Comparison of ENCODE assay signal across 8 cellular contexts in genomic region chr2:233082222-233082933, GRCh38. TPM values are rescaled to one million over a fixed set of nuclear protein-coding genes. Genes with fewer than 3 reads are reported as not detected.
A peak's percentile ranks its signal among the peaks of the same experiment; 100 is the strongest.
DNase-seq lines count a peak whose midpoint lies in the region; ATAC-seq, FAIRE-seq and TF ChIP-seq lines count a peak whose summit lies in the region.

No MANE protein-coding gene starts in this region.

- H2AFZ ChIP-seq in GM12878 (ENCODE audit: control insufficient read depth, low read depth, low read length), result no peak overlapping the region

- H3K9me3 ChIP-seq in GM12878 (replicated peaks; ENCODE audit: control insufficient read depth, insufficient read depth, low read length) (no peaks in the 10 kb centered on the region), upper lobe of right lung (no peaks in the 10 kb centered on the region)

- peak; percentile 50; the same call in 1 of the 2 replicates for TF ChIP-seq POLR2A in GM12878 (IDR thresholded peaks at IDR 0.05; ENCODE audit: low read depth, low read length)

- no peak for TF ChIP-seq RAD21 in GM12878 (IDR thresholded peaks at IDR 0.05; ENCODE audit: insufficient read depth, low read depth, low read length)

- in situ Hi-C loops in GM12878 (cut with MboI), result no loop called here

- intact Hi-C loops in GM12878 (cut with micrococcal nuclease; ENCODE audit: unreplicated experiment) (loop anchor here (1.0 to 5.0 kb wide), 5 partner anchors 18 to 170 kb away; partner anchors contain the start of gene ATG16L1), upper lobe of right lung (cut with DNase I) (no loop called here)

- TF ChIP-seq EP300 in GM12878 (IDR thresholded peaks at IDR 0.05; ENCODE audit: borderline replicate concordance in 1 of 2, control insufficient read depth in 1 of 2, low read depth in 2 of 2, low read length in 2 of 2), result peak; percentile 95 to 99

- POLR2A ChIA-PET in GM12878 (lab: Charles Lee), result interaction anchor here (0.6 to 11.9 kb wide), 16 partner anchors 8 to 341 kb away, joined by 3 to 271 read pairs (median 5); partner anchors contain the start of gene INPP5D

- peaks cover 15 to 28% of the 10 kb centered on the region in 2 experiments for H3K36me3 ChIP-seq in GM12878 (ENCODE audit: control insufficient read depth in 2 of 2, insufficient read depth in 2 of 2, low read length in 1 of 2)
- H3K36me3 ChIP-seq in upper lobe of right lung, result no peaks in the 10 kb centered on the region

- no peaks in the 10 kb centered on the region for H3K27me3 ChIP-seq in GM12878 (replicated peaks in 1 of 2; ENCODE audit: control insufficient read depth in 2 of 2, insufficient read depth in 2 of 2, low read length in 1 of 2)
- no peaks in the 10 kb centered on the region for H3K27me3 ChIP-seq in upper lobe of right lung

- SMC1A ChIA-PET in GM12878 (lab: Charles Lee; ENCODE audit: uncharacterized antibody, unreplicated experiment), result interaction anchor here (0.7 to 17.9 kb wide), 18 partner anchors 9 to 172 kb away, joined by 3 to 351 read pairs (median 5); partner anchors contain the start of gene INPP5D

- H3K4me1 ChIP-seq in GM12878 (ENCODE audit: control insufficient read depth, insufficient read depth, low read length), result peaks cover 90% of the 10 kb centered on the region
- peaks cover 51% of the 10 kb centered on the region for H3K4me1 ChIP-seq in upper lobe of right lung

- BruUV-seq in GM12878 (replicated peaks; lab: Mats Ljungman, UMichigan), result TSS peak; percentile 0

- peak overlapping the region; percentile 100 for H3K27ac ChIP-seq in GM12878 (ENCODE audit: control insufficient read depth, insufficient read depth)
- H3K27ac ChIP-seq in upper lobe of right lung, result peak overlapping the region; percentile 85

- no peaks in the 10 kb centered on the region for H4K20me1 ChIP-seq in GM12878 (ENCODE audit: control insufficient read depth, insufficient read depth)

- WGBS in GM12878 (ENCODE audit: insufficient coverage, insufficient replicate concordance, low lambda C conversion rate, missing lambda C conversion rate), result under 1% methylated on average over 11 of the region's 11 CpGs

- RAD21 ChIA-PET in GM12878 (lab: Charles Lee; ENCODE audit: unreplicated experiment), result interaction anchor here (0.8 to 15.1 kb wide), 15 partner anchors 10 to 170 kb away, joined by 3 to 361 read pairs (median 8); partner anchors contain the start of gene INPP5D

- no peak for TF ChIP-seq CTCF in GM12864 (IDR thresholded peaks at IDR 0.05; ENCODE audit: low read depth, low read length, missing control alignments)
- no peak for TF ChIP-seq CTCF in GM20000 (IDR thresholded peaks at IDR 0.05; ENCODE audit: extremely low read depth, missing control alignments)
- TF ChIP-seq CTCF in GM12878 (IDR thresholded peaks at IDR 0.05 in 2 of 3, conservative IDR thresholded peaks at IDR 0.05 in 1 of 3; ENCODE audit: control insufficient read depth in 2 of 3, extremely low read depth in 1 of 3, insufficient read depth in 1 of 3, low read depth in 3 of 3, low read length in 3 of 3), result 0 out of 6 replicates have a peak, but pooled peaks of 1 of the 3 experiments have one; percentile 1
- TF ChIP-seq CTCF in upper lobe of right lung (IDR thresholded peaks at IDR 0.05), result no peak

- CTCF ChIA-PET in GM12878 (lab: Yijun Ruan, JAX), result interaction anchor here (0.6 to 5.8 kb wide), 11 partner anchors 9 to 170 kb away, joined by 3 to 68 read pairs (median 4); partner anchors contain the start of gene INPP5D

- H3K4me2 ChIP-seq in GM12878 (ENCODE audit: control insufficient read depth, insufficient read depth), result peak overlapping the region; percentile 95

- peak overlapping the region; percentile 45 for H3K4me3 ChIP-seq in GM12864 (ENCODE audit: low read depth, low read length)
- peak overlapping the region; percentile 50 for H3K4me3 ChIP-seq in GM12878
- H3K4me3 ChIP-seq in upper lobe of right lung, result no peak overlapping the region

- ATAC-seq in HG03521 (IDR thresholded peaks at IDR 0.05; ENCODE audit: unreplicated experiment), result peak; percentile 33
- ATAC-seq in GM12878, result peak; percentile 58
- ATAC-seq in upper lobe of right lung, result no peak

- H3K79me2 ChIP-seq in GM12878 (ENCODE audit: control insufficient read depth, insufficient read depth, low read length), result peaks cover 71% of the 10 kb centered on the region

- DNase-seq in GM12864 (ENCODE audit: low read depth) (peak; percentile 89), GM20000 (ENCODE audit: low spot score) (peak; percentile 77), GM12878 (ENCODE audit: low read depth, low spot score) (peak; percentile 95), upper lobe of right lung (peak; percentile 15), NCI-H2196 treated with DMSO at 0.1 percent for 48 hours (lab: John Stamatoyannopoulos, UW; ENCODE audit: unreplicated experiment) (no peak), NCI-H146 (lab: John Stamatoyannopoulos, UW) (no peak), GOT3 (lab: John Stamatoyannopoulos, UW) (no peak)

- peak overlapping the region; percentile 92 for H3K9ac ChIP-seq in GM12878 (ENCODE audit: control insufficient read depth, insufficient read depth, low read length)

- peak; percentile 66 for FAIRE-seq in GM12878 (lab: Jason Lieb, UNC)

TF ChIP-seq in GM12878, 131 proteins besides CTCF, POLR2A, EP300 and RAD21 (continues in another document):
- no peak for TF ChIP-seq KAT2A (conservative IDR thresholded peaks at IDR 0.05; ENCODE audit: control insufficient read depth, low read depth, low read length)
- no peak for TF ChIP-seq CEBPZ (IDR thresholded peaks at IDR 0.05; ENCODE audit: low read depth, low read length)
- TF ChIP-seq TBL1XR1 (IDR thresholded peaks at IDR 0.05; ENCODE audit: low read depth, low read length), result peak; percentile 92
- no peak for TF ChIP-seq EZH2 (IDR thresholded peaks at IDR 0.05; ENCODE audit: borderline replicate concordance, control insufficient read depth, low read depth, low read length)
- TF ChIP-seq YBX1 (IDR thresholded peaks at IDR 0.05), result no peak
- peak; percentile 93 for TF ChIP-seq EED (IDR thresholded peaks at IDR 0.05; ENCODE audit: low read depth)
- TF ChIP-seq DPF2 (IDR thresholded peaks at IDR 0.05), result peak; percentile 98
- TF ChIP-seq CBX5 (IDR thresholded peaks at IDR 0.05; ENCODE audit: low read depth), result no peak

RNA-seq across cellular contexts. Expression of gene INPP5D, which starts 22.2 kb away (rescaled TPM):
- 345 and 366 TPM in 2 replicates for total RNA-seq in GM12878 (2013; cell fraction: nucleolus; rRNA removed)
- total RNA-seq in GM12878 (2014; rRNA removed) (66.2 and 89.5 TPM in 2 replicates), GM12878 (2014; rRNA removed; fragmentation: Illumina TruSeq; extraction: Trizol) (64.9 and 74.6 TPM in 2 replicates), GM12878 (2021) (126 and 139 TPM in 2 replicates), upper lobe of right lung (33.3 TPM)
- 51.0 TPM for polyA plus RNA-seq in GM12878 (2011; ENCODE audit: low read depth)
- polyA plus RNA-seq in GM12878 (2011; rRNA removed) (24.3 and 43.0 TPM in 2 replicates), GM12878 (2014; fragmentation: Illumina TruSeq; extraction: Trizol) (78.1 and 101 TPM in 2 replicates), GM12878 (2014; fragmentation: Nextera tagmentation; extraction: Ambion mirVana) (10 to 100 TPM; 11.8 to 19.4 TPM), GM12878 (2014; rRNA removed) (88.1 and 102 TPM in 2 replicates), GM12878 (2016; fragmentation: Nextera tagmentation; extraction: Ambion mirVana) (100 to 1,000 TPM; 101 to 104 TPM)
- 39.4 and 45.6 TPM in 2 replicates for polyA plus RNA-seq in GM12878 (2011; cell fraction: cytosol; rRNA removed)
- polyA plus RNA-seq in GM12878 (2011; cell fraction: nucleus; rRNA removed), result 143 and 184 TPM in 2 replicates
- polyA plus RNA-seq in GM12878 (2012), result 79.5 and 83.6 TPM in 2 replicates
- polyA minus RNA-seq in GM12878 (2011; rRNA and poly(A)+ RNA removed), result 142 and 157 TPM in 2 replicates
- 40.2 and 55.8 TPM in 2 replicates for polyA minus RNA-seq in GM12878 (2011; cell fraction: cytosol; rRNA and poly(A)+ RNA removed)
- polyA minus RNA-seq in GM12878 (2011; cell fraction: nucleus; rRNA and poly(A)+ RNA removed), result 114 and 175 TPM in 2 replicates

RNA-seq across cellular contexts. Expression of gene NEU2, which starts 49.9 kb away (rescaled TPM):
- not detected in 2 replicates for total RNA-seq in GM12878 (2013; cell fraction: nucleolus; rRNA removed)
- total RNA-seq in GM12878 (2014; rRNA removed) (not detected in 2 replicates), GM12878 (2014; rRNA removed; fragmentation: Illumina TruSeq; extraction: Trizol) (not detected in 2 replicates), GM12878 (2021) (not detected in 2 replicates), upper lobe of right lung (not detected)
- polyA plus RNA-seq in GM12878 (2011; ENCODE audit: low read depth), result not detected
- polyA plus RNA-seq in GM12878 (2011; rRNA removed) (not detected in 2 replicates), GM12878 (2014; fragmentation: Illumina TruSeq; extraction: Trizol) (not detected in 2 replicates), GM12878 (2014; fragmentation: Nextera tagmentation; extraction: Ambion mirVana) (not detected), GM12878 (2014; rRNA removed) (not detected in 2 replicates), GM12878 (2016; fragmentation: Nextera tagmentation; extraction: Ambion mirVana) (not detected)
- not detected in 2 replicates for polyA plus RNA-seq in GM12878 (2011; cell fraction: cytosol; rRNA removed)
- not detected in 2 replicates for polyA plus RNA-seq in GM12878 (2011; cell fraction: nucleus; rRNA removed)
- not detected in 2 replicates for polyA plus RNA-seq in GM12878 (2012)
- not detected in 2 replicates for polyA minus RNA-seq in GM12878 (2011; rRNA and poly(A)+ RNA removed)
- not detected in 2 replicates for polyA minus RNA-seq in GM12878 (2011; cell fraction: cytosol; rRNA and poly(A)+ RNA removed)
- polyA minus RNA-seq in GM12878 (2011; cell fraction: nucleus; rRNA and poly(A)+ RNA removed), result not detected in 2 replicates

Comparison
In these comparisons a context has a peak if more than half of its experiments do, and no peak if none do; other contexts are left out.
1. DNase-seq: peak in GM12864 (single experiment), GM20000 (single experiment), GM12878 (single experiment) and upper lobe of right lung (single experiment); none in NCI-H2196 treated with DMSO at 0.1 percent for 48 hours (single experiment), NCI-H146 (single experiment) and GOT3 (single experiment).